Comparison of ENCODE assay signal across 20 cellular contexts in genomic region chr2:239772721-239773120, GRCh38.
"Had no signal": no experiment of that assay in that cellular context is flagged by ENCODE, and none has a peak within 500 bp of the region (broad histone marks: within the 10 kb centered on the region; RNA-seq: fewer than 3 reads in every experiment).

No MANE protein-coding gene starts in this region.

- H3K27ac ChIP-seq: adrenal gland, cardiac muscle cell, esophagus squamous epithelium, pancreas, SJSA1, tibial nerve had no signal

- FAIRE-seq: colon, endothelial cell of umbilical vein, pancreas, TTC549 had no signal

- DNase-seq: activated CD4-positive, alpha-beta T cell treated with anti-CD3 and anti-CD28 coated beads for 48 hours; activated CD8-positive, alpha-beta T cell treated with anti-CD3 and anti-CD28 coated beads, Interleukin-2, amount 10 ng/mL, durations not matched to agents 7 days and 5 days; esophagus squamous epithelium; hypothalamus; stimulated activated CD4-positive, alpha-beta T cell treated with anti-CD3 and anti-CD28 coated beads, Interleukin-15, amount 100 ng/mL, for 24 hours; stimulated activated CD4-positive, alpha-beta T cell treated with anti-CD3 and anti-CD28 coated beads, Interleukin-4, amount 100 ng/mL, for 1 hour; stimulated activated naive B cell treated with anti-CD40 and anti-IgM and Interleukin-4, amounts not matched to agents 10 μg/mL and 1 μg/mL and 100 μg/mL, for 72 hours; T-helper 2 cell had no signal

- H3K9me3 ChIP-seq: adrenal gland, pancreas, SJSA1 had no signal

- H3K4me3 Mint-ChIP-seq: activated CD8-positive, alpha-beta T cell treated with anti-CD3 and anti-CD28 coated beads, Interleukin-2, amount 10 ng/mL, durations not matched to agents 7 days and 5 days; activated naive CD4-positive, alpha-beta T cell treated with anti-CD3 and anti-CD28 coated beads, Interleukin-2, amount 50 U/mL, for 24 hours; activated T-helper 17 cell treated with anti-CD3 and anti-CD28 coated beads, Interleukin-2, amount 50 U/mL, for 72 hours; mesothelial cell of epicardium; stimulated activated naive B cell treated with anti-CD40 and anti-IgM and Interleukin-4, amounts not matched to agents 10 μg/mL and 1 μg/mL and 100 μg/mL, for 72 hours; WTC11 had no signal

- ATAC-seq: activated CD8-positive, alpha-beta T cell treated with anti-CD3 and anti-CD28 coated beads, Interleukin-2, amount 10 ng/mL, durations not matched to agents 7 days and 5 days; activated T-helper 17 cell treated with anti-CD3 and anti-CD28 coated beads, Interleukin-2, amount 50 U/mL, for 72 hours; pancreas; stimulated activated naive B cell treated with anti-CD40 and anti-IgM and Interleukin-4, amounts not matched to agents 10 μg/mL and 1 μg/mL and 100 μg/mL, for 72 hours; WTC11 had no signal

- H3K4me3 ChIP-seq: adrenal gland, cardiac muscle cell, esophagus squamous epithelium, pancreas, SJSA1, tibial nerve had no signal

- H3K36me3 ChIP-seq: adrenal gland, cardiac muscle cell, esophagus squamous epithelium, pancreas, SJSA1, tibial nerve had no signal

- H3K27ac Mint-ChIP-seq: activated CD8-positive, alpha-beta T cell treated with anti-CD3 and anti-CD28 coated beads, Interleukin-2, amount 10 ng/mL, durations not matched to agents 7 days and 5 days; activated naive CD4-positive, alpha-beta T cell treated with anti-CD3 and anti-CD28 coated beads, Interleukin-2, amount 50 U/mL, for 24 hours; activated T-helper 17 cell treated with anti-CD3 and anti-CD28 coated beads, Interleukin-2, amount 50 U/mL, for 72 hours; mesothelial cell of epicardium; stimulated activated naive B cell treated with anti-CD40 and anti-IgM and Interleukin-4, amounts not matched to agents 10 μg/mL and 1 μg/mL and 100 μg/mL, for 72 hours; WTC11 had no signal

- H3K27me3 ChIP-seq: adrenal gland, cardiac muscle cell, pancreas had no signal

- H3K4me1 Mint-ChIP-seq: activated naive CD4-positive, alpha-beta T cell treated with anti-CD3 and anti-CD28 coated beads, Interleukin-2, amount 50 U/mL, for 24 hours; activated T-helper 17 cell treated with anti-CD3 and anti-CD28 coated beads, Interleukin-2, amount 50 U/mL, for 72 hours; stimulated activated naive B cell treated with anti-CD40 and anti-IgM and Interleukin-4, amounts not matched to agents 10 μg/mL and 1 μg/mL and 100 μg/mL, for 72 hours; WTC11 had no signal

- H3K4me1 ChIP-seq: adrenal gland, esophagus squamous epithelium, pancreas had no signal

- H3K9me3 Mint-ChIP-seq: activated naive CD4-positive, alpha-beta T cell treated with anti-CD3 and anti-CD28 coated beads, Interleukin-2, amount 50 U/mL, for 24 hours had no signal

- H3K36me3 Mint-ChIP-seq: activated naive CD4-positive, alpha-beta T cell treated with anti-CD3 and anti-CD28 coated beads, Interleukin-2, amount 50 U/mL, for 24 hours; mesothelial cell of epicardium; stimulated activated naive B cell treated with anti-CD40 and anti-IgM and Interleukin-4, amounts not matched to agents 10 μg/mL and 1 μg/mL and 100 μg/mL, for 72 hours had no signal
